28 cellular contexts compared by ENCODE assay signal in genomic region chr4:104625706-104626105, GRCh38.
"Had no signal": no experiment of that assay in that cellular context is flagged by ENCODE, and none has a peak within 500 bp of the region (broad histone marks: within the 10 kb centered on the region; RNA-seq: fewer than 3 reads in every experiment).

No MANE protein-coding gene starts in this region.

- H3K27ac ChIP-seq: neutrophil, pancreas, right lobe of liver, sigmoid colon, suprapubic skin, testis, tibial artery, transverse colon, upper lobe of right lung, uterus had no signal

- H3K36me3 ChIP-seq: neutrophil, pancreas, right lobe of liver, sigmoid colon, suprapubic skin, tibial artery, transverse colon, upper lobe of right lung, uterus had no signal

- H3K27me3 ChIP-seq: neutrophil, pancreas, right lobe of liver, sigmoid colon, suprapubic skin, testis, tibial artery, transverse colon, upper lobe of right lung, uterus had no signal

- FAIRE-seq: pancreas, small intestine had no signal

- H3K4me3 ChIP-seq: pancreas, right lobe of liver, sigmoid colon, suprapubic skin, testis, tibial artery, transverse colon, upper lobe of right lung, uterus had no signal

- H3K4me3 Mint-ChIP-seq: naive B cell; naive thymus-derived CD8-positive, alpha-beta T cell; natural killer cell treated with Interleukin-12 subunit alpha and Interleukin-12 subunit beta and Interleukin-15 and Interleukin-18, amount 100 ng/mL, for 72 hours; nephron progenitor cell; neural crest cell; stimulated activated effector memory CD8-positive, alpha-beta T cell treated with anti-CD3 and anti-CD28 coated beads, Interleukin-12 subunit alpha, Interleukin-12 subunit beta, amount 100 ng/mL, for 72 hours; stimulated activated naive B cell treated with anti-CD40 and anti-IgM and Interleukin-4, amounts not matched to agents 10 μg/mL and 1 μg/mL and 100 μg/mL, for 72 hours; stimulated activated naive CD8-positive, alpha-beta T cell treated with anti-CD3 and anti-CD28 coated beads, Interleukin-15, amount 100 ng/mL, for 72 hours; type B pancreatic cell had no signal

- H3K27me3 Mint-ChIP-seq: naive B cell; natural killer cell treated with Interleukin-12 subunit alpha and Interleukin-12 subunit beta and Interleukin-15 and Interleukin-18, amount 100 ng/mL, for 72 hours; stimulated activated naive B cell treated with anti-CD40 and anti-IgM and Interleukin-4, amounts not matched to agents 10 μg/mL and 1 μg/mL and 100 μg/mL, for 72 hours; type B pancreatic cell had no signal

- H3K4me1 Mint-ChIP-seq: naive B cell; naive thymus-derived CD8-positive, alpha-beta T cell; nephron progenitor cell; neural crest cell; stimulated activated effector memory CD8-positive, alpha-beta T cell treated with anti-CD3 and anti-CD28 coated beads, Interleukin-12 subunit alpha, Interleukin-12 subunit beta, amount 100 ng/mL, for 72 hours; stimulated activated naive B cell treated with anti-CD40 and anti-IgM and Interleukin-4, amounts not matched to agents 10 μg/mL and 1 μg/mL and 100 μg/mL, for 72 hours; stimulated activated naive CD8-positive, alpha-beta T cell treated with anti-CD3 and anti-CD28 coated beads, Interleukin-15, amount 100 ng/mL, for 72 hours had no signal

- H3K9me3 Mint-ChIP-seq: nephron progenitor cell, type B pancreatic cell had no signal

- DNase-seq: naive B cell; naive thymus-derived CD8-positive, alpha-beta T cell; nephron progenitor cell; nucleus accumbens; pancreas; right cardiac atrium; right lobe of liver; sigmoid colon; small intestine; stimulated activated CD4-positive, alpha-beta T cell treated with anti-CD3 and anti-CD28 coated beads, Interleukin-15, amount 100 ng/mL, for 24 hours; stimulated activated CD4-positive, alpha-beta T cell treated with anti-CD3 and anti-CD28 coated beads, Interleukin-2, amount 100 ng/mL, for 24 hours; stimulated activated CD4-positive, alpha-beta T cell treated with anti-CD3 and anti-CD28 coated beads, Interleukin-2, amount 100 ng/mL, for 48 hours; stimulated activated CD4-positive, alpha-beta T cell treated with anti-CD3 and anti-CD28 coated beads, Interleukin-4, amount 100 ng/mL, for 24 hours; stimulated activated naive B cell treated with anti-CD40 and anti-IgM and Interleukin-4, amounts not matched to agents 10 μg/mL and 1 μg/mL and 100 μg/mL, for 72 hours; stimulated activated naive CD8-positive, alpha-beta T cell treated with anti-CD3 and anti-CD28 coated beads, Interleukin-15, amount 100 ng/mL, for 72 hours; stimulated activated naive CD8-positive, alpha-beta T cell treated with anti-CD3 and anti-CD28 coated beads, Interleukin-15, Interleukin-2, amounts not matched to agents 100 U/mL and 50 U/mL, for 24 hours; substantia nigra; testis; tibial artery; transverse colon; upper lobe of right lung; uterus had no signal

- H3K27ac Mint-ChIP-seq: naive B cell; naive thymus-derived CD8-positive, alpha-beta T cell; natural killer cell treated with Interleukin-12 subunit alpha and Interleukin-12 subunit beta and Interleukin-15 and Interleukin-18, amount 100 ng/mL, for 72 hours; nephron progenitor cell; stimulated activated effector memory CD8-positive, alpha-beta T cell treated with anti-CD3 and anti-CD28 coated beads, Interleukin-12 subunit alpha, Interleukin-12 subunit beta, amount 100 ng/mL, for 72 hours; stimulated activated naive B cell treated with anti-CD40 and anti-IgM and Interleukin-4, amounts not matched to agents 10 μg/mL and 1 μg/mL and 100 μg/mL, for 72 hours; stimulated activated naive CD8-positive, alpha-beta T cell treated with anti-CD3 and anti-CD28 coated beads, Interleukin-15, amount 100 ng/mL, for 72 hours; type B pancreatic cell had no signal

- ATAC-seq: naive thymus-derived CD8-positive, alpha-beta T cell; natural killer cell treated with Interleukin-12 subunit alpha and Interleukin-12 subunit beta and Interleukin-15 and Interleukin-18, amount 100 ng/mL, for 72 hours; pancreas; right cardiac atrium; right lobe of liver; stimulated activated effector memory CD8-positive, alpha-beta T cell treated with anti-CD3 and anti-CD28 coated beads, Interleukin-12 subunit alpha, Interleukin-12 subunit beta, amount 100 ng/mL, for 72 hours; stimulated activated naive B cell treated with anti-CD40 and anti-IgM and Interleukin-4, amounts not matched to agents 10 μg/mL and 1 μg/mL and 100 μg/mL, for 72 hours; stimulated activated naive CD8-positive, alpha-beta T cell treated with anti-CD3 and anti-CD28 coated beads, Interleukin-15, amount 100 ng/mL, for 72 hours; stimulated activated naive CD8-positive, alpha-beta T cell treated with anti-CD3 and anti-CD28 coated beads, Interleukin-15, Interleukin-2, amounts not matched to agents 100 U/mL and 50 U/mL, for 24 hours; upper lobe of right lung had no signal

- H3K9me3 ChIP-seq: neutrophil, pancreas, right lobe of liver, sigmoid colon, suprapubic skin, testis, tibial artery, transverse colon, upper lobe of right lung, uterus had no signal

- H3K4me1 ChIP-seq: pancreas, right lobe of liver, suprapubic skin, testis, tibial artery, transverse colon, upper lobe of right lung, uterus had no signal

- H3K36me3 Mint-ChIP-seq: naive B cell; naive thymus-derived CD8-positive, alpha-beta T cell; natural killer cell treated with Interleukin-12 subunit alpha and Interleukin-12 subunit beta and Interleukin-15 and Interleukin-18, amount 100 ng/mL, for 72 hours; stimulated activated effector memory CD8-positive, alpha-beta T cell treated with anti-CD3 and anti-CD28 coated beads, Interleukin-12 subunit alpha, Interleukin-12 subunit beta, amount 100 ng/mL, for 72 hours; stimulated activated naive B cell treated with anti-CD40 and anti-IgM and Interleukin-4, amounts not matched to agents 10 μg/mL and 1 μg/mL and 100 μg/mL, for 72 hours; type B pancreatic cell had no signal
